Comparison of ENCODE assay signal across 22 cellular contexts in genomic region chr10:128898916-128899195, GRCh38.
DNase-seq lines count a peak whose midpoint lies in the region; ATAC-seq, FAIRE-seq and TF ChIP-seq lines count a peak whose summit lies in the region.
"Had no signal": no experiment of that assay in that cellular context is flagged by ENCODE, and none has a peak within 500 bp of the region (broad histone marks: within the 10 kb centered on the region; RNA-seq: fewer than 3 reads in every experiment).

No MANE protein-coding gene starts in this region.

- no peak overlapping the region for H3K14ac ChIP-seq in H1 (ENCODE audit: insufficient read length)

- H3K9me3 ChIP-seq in left ventricle myocardium inferior (replicated peaks): no peaks in the 10 kb centered on the region
- no peaks in the 10 kb centered on the region for H3K9me3 ChIP-seq in right cardiac atrium (ENCODE audit: control insufficient read depth, low read length)
- no peaks in the 10 kb centered on the region for H3K9me3 ChIP-seq in H1 (ENCODE audit: insufficient read depth in 2 of 2, low read depth in 1 of 2, low read length in 1 of 2)
- peaks cover 17% of the 10 kb centered on the region for H3K9me3 ChIP-seq in mammary epithelial cell (replicated peaks; ENCODE audit: insufficient read depth, low read length)
- H3K9me3 ChIP-seq: A549, Caco-2 had no signal

- no peak overlapping the region for H3K4ac ChIP-seq in H1 (replicated peaks; ENCODE audit: insufficient read length, low read depth, low read length)

- H3K4me3 ChIP-seq in left ventricle myocardium inferior: no peak overlapping the region
- no peak overlapping the region for H3K4me3 ChIP-seq in right cardiac atrium (ENCODE audit: low read length)
- H3K4me3 ChIP-seq in H1 (ENCODE audit: extremely low read depth in 1 of 4, insufficient read depth in 2 of 4, low read depth in 3 of 4, low read length in 4 of 4): no peak overlapping the region
- H3K4me3 ChIP-seq in mammary epithelial cell (replicated peaks in 1 of 3; ENCODE audit: insufficient read depth in 1 of 3, low read depth in 2 of 3, low read length in 3 of 3): no peak overlapping the region
- H3K4me3 ChIP-seq: A549; BLaER1 treated with 17β-estradiol and CSF1 and Interleukin-3, amounts not matched to agents 10 nM and 100 nM; GM12878 had no signal

- no peak for FAIRE-seq in H1 (lab: Jason Lieb, UNC)
- FAIRE-seq: A549, D721Med, GM12878, GM12892, GM18507 had no signal

- no peak overlapping the region for H2BK5ac ChIP-seq in H1 (ENCODE audit: low read depth, low read length)

- H2AFZ ChIP-seq in H1 (ENCODE audit: low read length) (peak overlapping the region; percentile 98), mammary epithelial cell (ENCODE audit: low read depth, low read length) (no peak overlapping the region)

- H4K5ac ChIP-seq in H1 (ENCODE audit: insufficient read length, low read depth, low read length): no peak overlapping the region

- H3K79me2 ChIP-seq in H1 (ENCODE audit: control insufficient read depth in 1 of 2, insufficient read depth in 2 of 2, low read length in 2 of 2) (no peaks in the 10 kb centered on the region), mammary epithelial cell (ENCODE audit: insufficient read depth, low read length) (no peaks in the 10 kb centered on the region)

- DNase-seq in left ventricle myocardium inferior (no peak), right cardiac atrium (no peak), H1 (ENCODE audit: low read depth in 1 of 2, low spot score in 2 of 2) (no peak), superior temporal gyrus (ENCODE audit: extremely low spot score) (peak; percentile 22), mammary epithelial cell (no peak)
- DNase-seq: AML-193; Caco-2; Calu3; CD4-positive, alpha-beta T cell; CD8-positive, alpha-beta T cell; DMS79 treated with DMSO at 0.1 percent for 48 hours; EL; GDM1 had no signal

- dilution Hi-C loops in mammary epithelial cell (cut with HindIII; ENCODE audit: low sequenced_read_pairs): loop anchor here (10.0 kb wide), 1 partner anchor 404 kb away; no protein-coding TSS in a partner anchor

- no peak overlapping the region for H4K91ac ChIP-seq in H1 (replicated peaks; ENCODE audit: insufficient read length, low read length)

- H2BK20ac ChIP-seq in H1 (ENCODE audit: low read length): no peak overlapping the region

- H4K8ac ChIP-seq in H1 (ENCODE audit: extremely low read depth, insufficient read depth, low read length): no peak overlapping the region

- intact Hi-C loops in left ventricle myocardium inferior (cut with micrococcal nuclease) (no loop called here), right cardiac atrium (cut with DNase I) (no loop called here), mammary epithelial cell (cut with micrococcal nuclease) (no loop called here)

- no peak for ATAC-seq in right cardiac atrium
- ATAC-seq in HG02870 (IDR thresholded peaks at IDR 0.05; ENCODE audit: unreplicated experiment): no peak
- ATAC-seq: A549; CD8-positive, alpha-beta T cell; GM12878 had no signal

- no peak overlapping the region for H2BK15ac ChIP-seq in H1 (ENCODE audit: low read length)

- H3K27ac ChIP-seq in left ventricle myocardium inferior (replicated peaks): peak overlapping the region; percentile 80
- H3K27ac ChIP-seq in right cardiac atrium (ENCODE audit: low read length): no peak overlapping the region
- H3K27ac ChIP-seq in H1 (ENCODE audit: low read depth, low read length): no peak overlapping the region
- no peak overlapping the region for H3K27ac ChIP-seq in mammary epithelial cell (ENCODE audit: insufficient read depth, low read depth, low read length)
- H3K27ac ChIP-seq: 22Rv1; A549; BLaER1 treated with 17β-estradiol and CSF1 and Interleukin-3, amounts not matched to agents 10 nM and 100 nM; C4-2B had no signal

- H3K36me3 ChIP-seq in left ventricle myocardium inferior (no peaks in the 10 kb centered on the region), H1 (ENCODE audit: control insufficient read depth in 2 of 4, insufficient read depth in 4 of 4, low read length in 3 of 4) (no peaks in the 10 kb centered on the region), mammary epithelial cell (ENCODE audit: insufficient read depth, low read length) (no peaks in the 10 kb centered on the region)
- H3K36me3 ChIP-seq: BLaER1 treated with 17β-estradiol and CSF1 and Interleukin-3, amounts not matched to agents 10 nM and 100 nM had no signal

- H3K27me3 ChIP-seq in left ventricle myocardium inferior (ENCODE audit: low read depth) (peaks cover 46% of the 10 kb centered on the region), right cardiac atrium (ENCODE audit: control insufficient read depth, insufficient read depth) (no peaks in the 10 kb centered on the region), H1 (replicated peaks in 1 of 4; ENCODE audit: control insufficient read depth in 3 of 4, extremely low read depth in 1 of 4, insufficient read depth in 3 of 4, low read length in 3 of 4) (no peaks in the 10 kb centered on the region), mammary epithelial cell (ENCODE audit: insufficient read depth, low read length) (no peaks in the 10 kb centered on the region)
- H3K27me3 ChIP-seq: BLaER1 treated with 17β-estradiol and CSF1 and Interleukin-3, amounts not matched to agents 10 nM and 100 nM had no signal

- H3K4me1 ChIP-seq in left ventricle myocardium inferior: peaks cover 23% of the 10 kb centered on the region
- H3K4me1 ChIP-seq in right cardiac atrium (ENCODE audit: control insufficient read depth, insufficient read depth, low read length): no peaks in the 10 kb centered on the region
- H3K4me1 ChIP-seq in H1 (replicated peaks in 1 of 4; ENCODE audit: control insufficient read depth in 3 of 4, insufficient read depth in 4 of 4, low read length in 3 of 4): peaks cover 0 to 13% (median 4%) of the 10 kb centered on the region in 4 experiments; a peak in 5 of 7 replicates
- no peaks in the 10 kb centered on the region for H3K4me1 ChIP-seq in mammary epithelial cell (ENCODE audit: insufficient read depth, low read length)
- H3K4me1 ChIP-seq: A549; BLaER1 treated with 17β-estradiol and CSF1 and Interleukin-3, amounts not matched to agents 10 nM and 100 nM; Caco-2 had no signal

- WGBS in right cardiac atrium: 96% methylated on average over 1 of the region's 1 CpG
- WGBS in H1 (ENCODE audit: extremely low coverage in 1 of 2, insufficient coverage in 1 of 2, insufficient read length in 1 of 2, insufficient replicate concordance in 2 of 2, low coverage in 1 of 2, low lambda C conversion rate in 2 of 2, missing lambda C conversion rate in 1 of 2), 2 experiments: 100% methylated on average over 1 of the region's 1 CpG; no CpG with 5 or more reads in 1 of the 2 experiments
- 83% methylated on average over 1 of the region's 1 CpG for WGBS in mammary epithelial cell (ENCODE audit: low coverage, missing lambda C conversion rate)

- H2BK12ac ChIP-seq in H1 (ENCODE audit: low read depth, low read length): no peak overlapping the region

- BruUV-seq in mammary epithelial cell (replicated peaks; lab: Mats Ljungman, UMichigan): no TSS peak

- H4K20me1 ChIP-seq in H1 (replicated peaks in 1 of 2; ENCODE audit: control insufficient read depth in 1 of 2, insufficient read depth in 2 of 2, low read length in 2 of 2) (no peaks in the 10 kb centered on the region), mammary epithelial cell (ENCODE audit: insufficient read depth, low read length) (no peaks in the 10 kb centered on the region)
- H4K20me1 ChIP-seq: BLaER1 treated with 17β-estradiol and CSF1 and Interleukin-3, amounts not matched to agents 10 nM and 100 nM had no signal

- no peak overlapping the region for H3K9ac ChIP-seq in H1 (replicated peaks in 1 of 4; ENCODE audit: extremely low read depth in 1 of 4, low read depth in 3 of 4, low read length in 3 of 4)
- H3K9ac ChIP-seq in mammary epithelial cell (ENCODE audit: insufficient read depth, low read length): no peak overlapping the region
- H3K9ac ChIP-seq: BLaER1 treated with 17β-estradiol and CSF1 and Interleukin-3, amounts not matched to agents 10 nM and 100 nM had no signal

- H3K23ac ChIP-seq in H1 (ENCODE audit: insufficient read length): no peak overlapping the region

- H3K56ac ChIP-seq in H1 (replicated peaks; ENCODE audit: insufficient read length, low read depth, low read length): no peak overlapping the region

- TF ChIP-seq CTCF in left ventricle myocardium inferior (IDR thresholded peaks at IDR 0.05; ENCODE audit: borderline replicate concordance) (no peak), H1 (IDR thresholded peaks at IDR 0.05; ENCODE audit: control extremely low read depth in 1 of 3, insufficient read depth in 1 of 3, low read depth in 1 of 3, low read length in 3 of 3) (no peak), mammary epithelial cell (conservative IDR thresholded peaks at IDR 0.05 in 1 of 2, IDR thresholded peaks at IDR 0.05 in 1 of 2; ENCODE audit: extremely low read depth in 1 of 2, insufficient read depth in 1 of 2, low read depth in 1 of 2, low read length in 2 of 2) (no peak)

- in situ Hi-C loops in mammary epithelial cell (cut with MboI; ENCODE audit: low sequenced_read_pairs in 2 of 2): no loop called here

- TF ChIP-seq POLR2A in H1 (IDR thresholded peaks at IDR 0.05; ENCODE audit: control extremely low read depth in 1 of 2, low read depth in 2 of 2, low read length in 2 of 2): no peak

- TF ChIP-seq EP300 in H1 (IDR thresholded peaks at IDR 0.05; ENCODE audit: borderline replicate concordance in 1 of 2, low read depth in 2 of 2, low read length in 2 of 2): no peak

- H3K4me2 ChIP-seq in H1 (ENCODE audit: insufficient read depth in 1 of 2, low read depth in 2 of 2, low read length in 2 of 2): no peak overlapping the region; a peak in 1 of 4 replicates
- H3K4me2 ChIP-seq in mammary epithelial cell (ENCODE audit: insufficient read depth, low read depth, low read length): no peak overlapping the region
- H3K4me2 ChIP-seq: A549; BLaER1 treated with 17β-estradiol and CSF1 and Interleukin-3, amounts not matched to agents 10 nM and 100 nM had no signal

- no peak overlapping the region for H2AK5ac ChIP-seq in H1 (ENCODE audit: low read depth, low read length)

- no peak overlapping the region for H2BK120ac ChIP-seq in H1 (replicated peaks; ENCODE audit: low read depth, low read length)

- CTCF ChIA-PET in H1 (lab: Charles Lee; ENCODE audit: partially characterized antibody): interaction anchor here (1.4 kb wide), 1 partner anchor 40 kb away, joined by 3 read pairs; no protein-coding TSS in a partner anchor
- CTCF ChIA-PET in mammary epithelial cell (lab: Charles Lee; ENCODE audit: low non-redundant PET): no interaction called here

- no peak for TF ChIP-seq RAD21 in H1 (IDR thresholded peaks at IDR 0.05 in 1 of 2, conservative IDR thresholded peaks at IDR 0.05 in 1 of 2; ENCODE audit: low read depth in 2 of 2, low read length in 2 of 2)

- no peaks in the 10 kb centered on the region; the same call in 1 of the 2 replicates for H3K23me2 ChIP-seq in H1 (ENCODE audit: low read depth, low read length)

- no peak overlapping the region for H3K18ac ChIP-seq in H1 (ENCODE audit: extremely low read depth, low read length)

- POLR2A ChIA-PET in H1 (lab: Charles Lee; ENCODE audit: partially characterized antibody): no interaction called here

- H3K79me1 ChIP-seq in H1 (ENCODE audit: low read depth, low read length): no peaks in the 10 kb centered on the region

TF ChIP-seq in H1, 55 proteins besides CTCF, POLR2A, EP300 and RAD21:
- TF ChIP-seq SIX5 (IDR thresholded peaks at IDR 0.05; ENCODE audit: low read depth, low read length) (no peak), SIRT6 (IDR thresholded peaks at IDR 0.05; ENCODE audit: low read length) (no peak), JUND (IDR thresholded peaks at IDR 0.05; ENCODE audit: low read length) (no peak)
